Comparison of ENCODE assay signal across 14 cellular contexts in the genomic region with DNA sequence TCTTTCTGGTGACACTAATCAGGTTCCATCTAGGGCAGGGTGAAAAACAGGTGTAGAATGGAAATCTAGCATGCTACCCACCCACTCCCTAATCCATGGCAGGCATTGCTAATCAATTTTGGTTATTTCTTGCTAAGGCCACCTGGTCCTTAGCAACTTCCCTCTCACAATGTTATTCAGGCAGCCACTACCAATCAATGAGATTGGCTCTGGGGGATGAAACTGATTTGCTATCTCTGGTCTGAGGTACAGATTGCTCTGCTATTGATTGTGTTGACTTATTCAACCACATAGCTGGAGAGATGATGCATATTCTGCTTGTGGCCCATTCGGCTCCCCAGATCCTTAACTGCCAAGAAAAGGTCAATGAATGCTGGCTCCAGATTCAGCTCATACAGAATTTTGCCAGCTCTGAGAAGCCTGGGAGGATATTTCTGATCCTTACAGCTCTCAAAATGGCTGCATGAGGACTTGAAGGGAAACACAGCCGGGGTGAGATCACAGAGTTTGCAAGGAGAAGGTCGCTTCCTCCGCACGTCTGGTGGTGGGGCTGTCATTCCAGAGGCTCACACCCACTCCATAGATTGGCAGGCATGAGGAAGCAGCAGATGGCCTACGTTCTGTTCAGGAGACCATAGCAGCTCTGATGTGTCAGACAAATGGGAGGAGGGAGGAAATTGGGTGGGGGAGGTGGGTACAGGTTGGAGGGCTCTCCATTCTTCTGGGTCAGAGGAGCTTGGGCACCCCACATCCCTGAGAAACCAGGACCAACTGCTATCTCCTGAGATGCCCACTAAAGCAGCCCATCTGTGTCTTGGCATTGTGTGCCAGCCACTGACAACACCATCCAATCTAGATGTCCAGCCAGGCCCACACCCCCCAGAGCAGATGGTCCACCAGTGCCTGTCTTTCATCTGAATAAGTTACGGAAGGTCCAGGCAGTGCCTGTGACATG. TPM values are rescaled to one million over a fixed set of nuclear protein-coding genes. Genes with fewer than 3 reads are reported as not detected.
DNase-seq lines count a peak whose midpoint lies in the region; ATAC-seq, FAIRE-seq and TF ChIP-seq lines count a peak whose summit lies in the region.
"Had no signal": no experiment of that assay in that cellular context is flagged by ENCODE, and none has a peak within 500 bp of the region (broad histone marks: within the 10 kb centered on the region; RNA-seq: fewer than 3 reads in every experiment).

No MANE protein-coding gene starts in this region.

- no peaks in the 10 kb centered on the region for H3K79me2 ChIP-seq in GM12878 (ENCODE audit: control insufficient read depth, insufficient read depth, low read length)

- TF ChIP-seq POLR2A in GM12878 (IDR thresholded peaks at IDR 0.05; ENCODE audit: low read depth, low read length) = no peak

- in situ Hi-C loops in GM12878 (cut with MboI) = no loop called here

- no peak for TF ChIP-seq EP300 in GM12878 (IDR thresholded peaks at IDR 0.05; ENCODE audit: borderline replicate concordance in 1 of 2, control insufficient read depth in 1 of 2, low read depth in 2 of 2, low read length in 2 of 2)

- H3K4me3 ChIP-seq in GM12878 = no peak overlapping the region
- H3K4me3 ChIP-seq: gastrocnemius medialis, lung, sigmoid colon had no signal

- intact Hi-C loops in GM12878 (cut with micrococcal nuclease; ENCODE audit: unreplicated experiment) = no loop called here
- intact Hi-C loops in sciatic nerve (cut with DNase I) = no loop called here

- CTCF ChIA-PET in GM12878 (lab: Yijun Ruan, JAX) = interaction anchor here (1.4 to 1.9 kb wide), 3 partner anchors 18 to 133 kb away, joined by 3 to 7 read pairs (median 7); no protein-coding TSS in a partner anchor

- peak overlapping the region in 5 of 10 donors; percentile 6 to 75 (median 60) for H3K4me3 Mint-ChIP-seq in naive thymus-derived CD8-positive, alpha-beta T cell

- H4K20me1 ChIP-seq in GM12878 (ENCODE audit: control insufficient read depth, insufficient read depth) = no peaks in the 10 kb centered on the region

- POLR2A ChIA-PET in GM12878 (lab: Charles Lee) = no interaction called here
- POLR2A ChIA-PET in naive thymus-derived CD8-positive, alpha-beta T cell (lab: Charles Lee) = interaction anchor here (0.5 to 1.2 kb wide), 3 partner anchors 10 to 274 kb away, joined by 3 to 4 read pairs (median 3); no protein-coding TSS in a partner anchor

- TF ChIP-seq RAD21 in GM12878 (IDR thresholded peaks at IDR 0.05; ENCODE audit: insufficient read depth, low read depth, low read length) = no peak

- H3K9me3 Mint-ChIP-seq in naive thymus-derived CD8-positive, alpha-beta T cell = no peaks in the 10 kb centered on the region

- WGBS in GM12878 (ENCODE audit: insufficient coverage, insufficient replicate concordance, low lambda C conversion rate, missing lambda C conversion rate) = 72% methylated on average over 7 of the region's 7 CpGs

- H3K4me2 ChIP-seq in GM12878 (ENCODE audit: control insufficient read depth, insufficient read depth) = no peak overlapping the region; the same call in 1 of the 2 replicates
- H3K4me2 ChIP-seq: KMS-11 had no signal

- TF ChIP-seq CTCF in D721Med (IDR thresholded peaks at IDR 0.05; ENCODE audit: insufficient read depth, missing control alignments) (peak; percentile 37), GM12878 (IDR thresholded peaks at IDR 0.05 in 2 of 3, conservative IDR thresholded peaks at IDR 0.05 in 1 of 3; ENCODE audit: control insufficient read depth in 2 of 3, extremely low read depth in 1 of 3, insufficient read depth in 1 of 3, low read depth in 3 of 3, low read length in 3 of 3) (no peak), foreskin keratinocyte (conservative IDR thresholded peaks at IDR 0.05) (no peak)

- no peak overlapping the region for H2AFZ ChIP-seq in GM12878 (ENCODE audit: control insufficient read depth, low read depth, low read length)

- H3K27ac ChIP-seq in GM12878 (ENCODE audit: control insufficient read depth, insufficient read depth) (no peak overlapping the region), foreskin keratinocyte (no peak overlapping the region)
- H3K27ac ChIP-seq: KMS-11 had no signal

- SMC1A ChIA-PET in GM12878 (lab: Charles Lee; ENCODE audit: uncharacterized antibody, unreplicated experiment) = interaction anchor here (1.1 kb wide), 1 partner anchor 18 kb away, joined by 3 read pairs; no protein-coding TSS in a partner anchor

- RAD21 ChIA-PET in GM12878 (lab: Charles Lee; ENCODE audit: unreplicated experiment) = interaction anchor here (1.0 kb wide), 1 partner anchor 18 kb away, joined by 3 read pairs; no protein-coding TSS in a partner anchor

- H3K9ac ChIP-seq in GM12878 (ENCODE audit: control insufficient read depth, insufficient read depth, low read length) = no peak overlapping the region
- H3K9ac ChIP-seq: KMS-11 had no signal

- FAIRE-seq in D721Med (lab: Jason Lieb, UNC) (no peak), GM12878 (lab: Jason Lieb, UNC) (no peak)

- peaks cover 0 to 5% (median 0%) of the 10 kb centered on the region in 5 donors for H3K27me3 Mint-ChIP-seq in naive thymus-derived CD8-positive, alpha-beta T cell

- H3K4me1 ChIP-seq in GM12878 (ENCODE audit: control insufficient read depth, insufficient read depth, low read length) (peaks cover 14% of the 10 kb centered on the region), foreskin keratinocyte (no peaks in the 10 kb centered on the region)
- H3K4me1 ChIP-seq: sigmoid colon had no signal

- DNase-seq in D721Med (ENCODE audit: insufficient read length, low spot score) (no peak), NCI-H446 (lab: John Stamatoyannopoulos, UW) (peak; percentile 67 to 91), GM12878 (ENCODE audit: low read depth, low spot score) (no peak), foreskin keratinocyte (no peak), HuH-7 (ENCODE audit: low spot score) (no peak), HK-2 (ENCODE audit: unreplicated experiment) (no peak), sciatic nerve (ENCODE audit: low spot score) (no peak)
- DNase-seq in naive thymus-derived CD8-positive, alpha-beta T cell = no peak
- DNase-seq: gastrocnemius medialis, NCI-H226, sigmoid colon had no signal

- no peaks in the 10 kb centered on the region for H3K27me3 ChIP-seq in GM12878 (replicated peaks in 1 of 2; ENCODE audit: control insufficient read depth in 2 of 2, insufficient read depth in 2 of 2, low read length in 1 of 2)
- H3K27me3 ChIP-seq in foreskin keratinocyte = peaks cover 68% of the 10 kb centered on the region
- H3K27me3 ChIP-seq: gastrocnemius medialis had no signal

- H3K4me1 Mint-ChIP-seq in naive thymus-derived CD8-positive, alpha-beta T cell = peaks cover 18 to 32% (median 28%) of the 10 kb centered on the region in 4 donors

- no peaks in the 10 kb centered on the region for H3K36me3 Mint-ChIP-seq in naive thymus-derived CD8-positive, alpha-beta T cell

- H3K27ac Mint-ChIP-seq in naive thymus-derived CD8-positive, alpha-beta T cell = peak overlapping the region; percentile 93 to 99 (median 98)

- no peaks in the 10 kb centered on the region; the same call in 2 of the 3 replicates for H3K9me3 ChIP-seq in GM12878 (replicated peaks; ENCODE audit: control insufficient read depth, insufficient read depth, low read length)
- H3K9me3 ChIP-seq: gastrocnemius medialis, sigmoid colon had no signal

- ATAC-seq in GM12878 (no peak), foreskin keratinocyte (no peak), sciatic nerve (no peak)
- ATAC-seq in naive thymus-derived CD8-positive, alpha-beta T cell = no peak
- ATAC-seq: gastrocnemius medialis had no signal

- no TSS peak for BruUV-seq in GM12878 (replicated peaks; lab: Mats Ljungman, UMichigan)

- H3K36me3 ChIP-seq in GM12878 (ENCODE audit: control insufficient read depth in 2 of 2, insufficient read depth in 2 of 2, low read length in 1 of 2) = no peaks in the 10 kb centered on the region
- H3K36me3 ChIP-seq: gastrocnemius medialis, sigmoid colon had no signal

RNA-seq across cellular contexts. Expression of gene SEZ6, which starts 22.3 kb away (rescaled TPM):
- total RNA-seq in GM12878 (2013; cell fraction: nucleolus; rRNA removed) = not detected in 2 replicates
- total RNA-seq in GM12878 (2014; rRNA removed) (not detected in 2 replicates), GM12878 (2014; rRNA removed; fragmentation: Illumina TruSeq; extraction: Trizol) (not detected in 2 replicates), GM12878 (2021) (not detected in 2 replicates), foreskin keratinocyte (not detected in 2 replicates), sciatic nerve (not detected)
- 0.33 TPM for polyA plus RNA-seq in GM12878 (2011; ENCODE audit: low read depth)
- polyA plus RNA-seq in GM12878 (2011; rRNA removed) (not detected in 2 replicates), GM12878 (2014; fragmentation: Illumina TruSeq; extraction: Trizol) (0.09 TPM in 1 of 2 replicates, not detected in the other), GM12878 (2014; fragmentation: Nextera tagmentation; extraction: Ambion mirVana) (under 1 TPM; 0.05 to 0.24 TPM), GM12878 (2014; rRNA removed) (0.09 and 0.23 TPM in 2 replicates), GM12878 (2016; fragmentation: Nextera tagmentation; extraction: Ambion mirVana) (under 1 TPM; 0.36 to 0.87 TPM), foreskin keratinocyte (not detected in 2 replicates)
- polyA plus RNA-seq in GM12878 (2011; cell fraction: cytosol; rRNA removed) = not detected in 2 replicates
- not detected in 2 replicates for polyA plus RNA-seq in GM12878 (2011; cell fraction: nucleus; rRNA removed)
- 0.24 and 0.58 TPM in 2 replicates for polyA plus RNA-seq in GM12878 (2012)
- not detected in 2 replicates for polyA minus RNA-seq in GM12878 (2011; rRNA and poly(A)+ RNA removed)
- not detected in 2 replicates for polyA minus RNA-seq in GM12878 (2011; cell fraction: cytosol; rRNA and poly(A)+ RNA removed)
- not detected in 2 replicates for polyA minus RNA-seq in GM12878 (2011; cell fraction: nucleus; rRNA and poly(A)+ RNA removed)
- total RNA-seq in naive thymus-derived CD8-positive, alpha-beta T cell = not detected
- 1 to 10 TPM in 1 of 3 donors, under 1 TPM in 2; 0.40 to 1.5 (median 0.85) TPM for polyA plus RNA-seq in naive thymus-derived CD8-positive, alpha-beta T cell
- total RNA-seq: cardiac septum, gastrocnemius medialis had no signal

RNA-seq across cellular contexts. Expression of gene PHF12, which starts 32.2 kb away (rescaled TPM):
- 61.5 and 63.1 TPM in 2 replicates for total RNA-seq in GM12878 (2013; cell fraction: nucleolus; rRNA removed)
- total RNA-seq in GM12878 (2014; rRNA removed) = 28.6 and 30.1 TPM in 2 replicates
- total RNA-seq in GM12878 (2014; rRNA removed; fragmentation: Illumina TruSeq; extraction: Trizol) = 15.9 and 18.1 TPM in 2 replicates
- 43.9 and 44.2 TPM in 2 replicates for total RNA-seq in GM12878 (2021)
- 9.3 TPM for polyA plus RNA-seq in GM12878 (2011; ENCODE audit: low read depth)
- polyA plus RNA-seq in GM12878 (2011; rRNA removed) = 8.6 and 22.6 TPM in 2 replicates
- polyA plus RNA-seq in GM12878 (2011; cell fraction: cytosol; rRNA removed) = 22.1 and 28.1 TPM in 2 replicates
- 65.0 and 92.9 TPM in 2 replicates for polyA plus RNA-seq in GM12878 (2011; cell fraction: nucleus; rRNA removed)
- polyA plus RNA-seq in GM12878 (2012) = 24.0 and 34.6 TPM in 2 replicates
- 24.7 and 27.8 TPM in 2 replicates for polyA plus RNA-seq in GM12878 (2014; fragmentation: Illumina TruSeq; extraction: Trizol)
- polyA plus RNA-seq in GM12878 (2014; fragmentation: Nextera tagmentation; extraction: Ambion mirVana) = 1 to 10 TPM; 1.3 to 2.3 TPM
- 33.5 and 39.8 TPM in 2 replicates for polyA plus RNA-seq in GM12878 (2014; rRNA removed)
- 10 to 100 TPM; 10.6 to 15.3 TPM for polyA plus RNA-seq in GM12878 (2016; fragmentation: Nextera tagmentation; extraction: Ambion mirVana)
- polyA minus RNA-seq in GM12878 (2011; rRNA and poly(A)+ RNA removed) = 23.6 and 28.7 TPM in 2 replicates
- 14.8 and 15.6 TPM in 2 replicates for polyA minus RNA-seq in GM12878 (2011; cell fraction: cytosol; rRNA and poly(A)+ RNA removed)
- 20.8 and 40.7 TPM in 2 replicates for polyA minus RNA-seq in GM12878 (2011; cell fraction: nucleus; rRNA and poly(A)+ RNA removed)
- 100 to 1,000 TPM; 117 to 124 TPM for total RNA-seq in naive thymus-derived CD8-positive, alpha-beta T cell
- polyA plus RNA-seq in naive thymus-derived CD8-positive, alpha-beta T cell = 10 to 100 TPM in 1 of 3 donors, 1 to 10 TPM in 2; 5.2 to 12.0 (median 6.2) TPM
- total RNA-seq in foreskin keratinocyte = 19.4 and 23.5 TPM in 2 replicates
- polyA plus RNA-seq in foreskin keratinocyte = 9.7 and 12.0 TPM in 2 replicates
- 42.8 TPM for total RNA-seq in sciatic nerve

RNA-seq across cellular contexts. Expression of gene PIPOX, which starts 59.4 kb away (rescaled TPM):
- total RNA-seq in GM12878 (2013; cell fraction: nucleolus; rRNA removed) = 15.5 and 15.7 TPM in 2 replicates
- total RNA-seq in GM12878 (2014; rRNA removed) (0.56 and 1.1 TPM in 2 replicates), GM12878 (2014; rRNA removed; fragmentation: Illumina TruSeq; extraction: Trizol) (0.67 and 0.83 TPM in 2 replicates), GM12878 (2021) (1.1 and 1.7 TPM in 2 replicates), foreskin keratinocyte (0.25 TPM in 1 of 2 replicates, not detected in the other), sciatic nerve (1.5 TPM)
- 1.0 TPM for polyA plus RNA-seq in GM12878 (2011; ENCODE audit: low read depth)
- polyA plus RNA-seq in GM12878 (2011; rRNA removed) (1.3 and 1.4 TPM in 2 replicates), GM12878 (2014; fragmentation: Illumina TruSeq; extraction: Trizol) (0.22 and 1.3 TPM in 2 replicates), GM12878 (2014; fragmentation: Nextera tagmentation; extraction: Ambion mirVana) (under 1 TPM in 1 of 2 experiments, not detected in 1; 0.26 TPM), GM12878 (2014; rRNA removed) (0.32 and 0.65 TPM in 2 replicates), GM12878 (2016; fragmentation: Nextera tagmentation; extraction: Ambion mirVana) (under 1 TPM; 0.30 to 0.48 TPM), foreskin keratinocyte (not detected in 2 replicates)
- polyA plus RNA-seq in GM12878 (2011; cell fraction: cytosol; rRNA removed) = 1.0 and 1.3 TPM in 2 replicates
- 2.1 and 2.2 TPM in 2 replicates for polyA plus RNA-seq in GM12878 (2011; cell fraction: nucleus; rRNA removed)
- polyA plus RNA-seq in GM12878 (2012) = 0.79 and 0.83 TPM in 2 replicates
- 12.4 and 14.3 TPM in 2 replicates for polyA minus RNA-seq in GM12878 (2011; rRNA and poly(A)+ RNA removed)
- 1.6 and 2.5 TPM in 2 replicates for polyA minus RNA-seq in GM12878 (2011; cell fraction: cytosol; rRNA and poly(A)+ RNA removed)
- polyA minus RNA-seq in GM12878 (2011; cell fraction: nucleus; rRNA and poly(A)+ RNA removed) = 13.1 and 18.4 TPM in 2 replicates
- total RNA-seq in naive thymus-derived CD8-positive, alpha-beta T cell = 1 to 10 TPM; 7.3 to 8.7 TPM
- 1 to 10 TPM; 1.2 to 1.5 (median 1.3) TPM for polyA plus RNA-seq in naive thymus-derived CD8-positive, alpha-beta T cell

Comparison
In these comparisons a context has a peak if more than half of its experiments do, and no peak if none do; other contexts are left out.
1. DNase-seq: peak in NCI-H446 (2 of 2); none in D721Med (single experiment), GM12878 (single experiment), naive thymus-derived CD8-positive, alpha-beta T cell (0 of 10), foreskin keratinocyte (0 of 2), HuH-7 (single experiment), HK-2 (single experiment) and sciatic nerve (single experiment).